In genomic region chr15:64773606-64774555, GRCh38 we compare ENCODE assay signal across 9 cellular contexts. TPM values are rescaled to one million over a fixed set of nuclear protein-coding genes. Genes with fewer than 3 reads are reported as not detected.
DNase-seq lines count a peak whose midpoint lies in the region; ATAC-seq and TF ChIP-seq lines count a peak whose summit lies in the region.
"Had no signal": no experiment of that assay in that cellular context is flagged by ENCODE, and none has a peak within 500 bp of the region (broad histone marks: within the 10 kb centered on the region; RNA-seq: fewer than 3 reads in every experiment).

No MANE protein-coding gene starts in this region.

- H3K36me3 Mint-ChIP-seq in CD8-positive, alpha-beta memory T cell, result no peaks in the 10 kb centered on the region
- H3K36me3 Mint-ChIP-seq in WTC11, result no peaks in the 10 kb centered on the region; the same call in 1 of the 2 replicates
- no peaks in the 10 kb centered on the region for H3K36me3 Mint-ChIP-seq in osteocyte (ENCODE audit: unreplicated experiment)

- peaks cover 22 to 37% of the 10 kb centered on the region in 2 donors for H3K27me3 Mint-ChIP-seq in CD8-positive, alpha-beta memory T cell
- no peaks in the 10 kb centered on the region for H3K27me3 Mint-ChIP-seq in WTC11 (ENCODE audit: low read depth)
- H3K27me3 Mint-ChIP-seq in osteocyte (ENCODE audit: unreplicated experiment), result no peaks in the 10 kb centered on the region

- H3K9me3 Mint-ChIP-seq in CD8-positive, alpha-beta memory T cell, result no peaks in the 10 kb centered on the region
- H3K9me3 Mint-ChIP-seq in WTC11 (no peaks in the 10 kb centered on the region), osteocyte (ENCODE audit: unreplicated experiment) (no peaks in the 10 kb centered on the region)

- CTCF ChIA-PET in CD8-positive, alpha-beta memory T cell (lab: Charles Lee), result interaction anchor here (0.6 kb wide), 1 partner anchor 37 kb away, joined by 3 read pairs; no protein-coding TSS in a partner anchor
- CTCF ChIA-PET in WTC11 (lab: Charles Lee), result interaction anchor here (0.7 to 3.1 kb wide), 5 partner anchors 24 to 67 kb away, joined by 3 to 25 read pairs (median 4); no protein-coding TSS in a partner anchor

- H3K4me1 Mint-ChIP-seq in CD8-positive, alpha-beta memory T cell, result peaks cover 4 to 16% (median 4%) of the 10 kb centered on the region in 3 donors
- H3K4me1 Mint-ChIP-seq in WTC11, result peaks cover 63% of the 10 kb centered on the region
- H3K4me1 Mint-ChIP-seq in osteocyte (ENCODE audit: unreplicated experiment), result peaks cover 3% of the 10 kb centered on the region

- no peak overlapping the region for H3K27ac Mint-ChIP-seq in CD8-positive, alpha-beta memory T cell
- H3K27ac Mint-ChIP-seq in WTC11 (peak overlapping the region; percentile 95), osteocyte (ENCODE audit: unreplicated experiment) (no peak overlapping the region)

- H3K4me1 ChIP-seq in CD8-positive, alpha-beta memory T cell (ENCODE audit: insufficient read depth, low read length), result no peaks in the 10 kb centered on the region
- H3K4me1 ChIP-seq in left ventricle myocardium inferior, result peaks cover 57% of the 10 kb centered on the region

- peaks cover 18% of the 10 kb centered on the region for H3K27me3 ChIP-seq in CD8-positive, alpha-beta memory T cell (ENCODE audit: insufficient read depth, low read length, poor library complexity, severe bottlenecking)
- peaks cover 7% of the 10 kb centered on the region for H3K27me3 ChIP-seq in left ventricle myocardium inferior (ENCODE audit: low read depth)

- intact Hi-C loops in left ventricle myocardium inferior (cut with micrococcal nuclease), result no loop called here

- ATAC-seq in WTC11, result no peak

- peak overlapping the region; percentile 57 to 82 (median 76) for H3K4me3 Mint-ChIP-seq in CD8-positive, alpha-beta memory T cell
- H3K4me3 Mint-ChIP-seq in WTC11, result peak overlapping the region; percentile 94
- peak overlapping the region; percentile 64 for H3K4me3 Mint-ChIP-seq in osteocyte (ENCODE audit: unreplicated experiment)

- H3K36me3 ChIP-seq in CD8-positive, alpha-beta memory T cell (ENCODE audit: insufficient read depth, low read length), result no peaks in the 10 kb centered on the region
- H3K36me3 ChIP-seq in left ventricle myocardium inferior, result no peaks in the 10 kb centered on the region

- POLR2A ChIA-PET in CD8-positive, alpha-beta memory T cell (lab: Charles Lee), result no interaction called here
- POLR2A ChIA-PET in WTC11 (lab: Charles Lee), result interaction anchor here (0.7 to 3.1 kb wide), 5 partner anchors 34 to 73 kb away, joined by 3 to 28 read pairs (median 4); partner anchors contain the start of gene PIF1

- no peak for DNase-seq in CD8-positive, alpha-beta memory T cell
- DNase-seq in WTC11 (ENCODE audit: low spot score) (no peak), left ventricle myocardium inferior (no peak), osteocyte (ENCODE audit: extremely low spot score, unreplicated experiment) (no peak), NCI-H82 (lab: John Stamatoyannopoulos, UW) (no peak), kidney tubule cell (ENCODE audit: low spot score) (no peak), RPMI8226 (no peak)
- no peak for DNase-seq in activated effector memory CD4-positive, alpha-beta T cell treated with Interleukin-2 at 50 U/mL for 16 hours
- DNase-seq: occipital lobe had no signal

- no peak overlapping the region for H3K27ac ChIP-seq in CD8-positive, alpha-beta memory T cell (ENCODE audit: low read depth, low read length)
- H3K27ac ChIP-seq in left ventricle myocardium inferior (replicated peaks), result peak overlapping the region; percentile 90

- H3K4me3 ChIP-seq in CD8-positive, alpha-beta memory T cell (ENCODE audit: low read length), result no peak overlapping the region
- H3K4me3 ChIP-seq in left ventricle myocardium inferior, result peak overlapping the region; percentile 80

- TF ChIP-seq CTCF in WTC11 (IDR thresholded peaks at IDR 0.05) (no peak), left ventricle myocardium inferior (IDR thresholded peaks at IDR 0.05; ENCODE audit: borderline replicate concordance) (no peak), osteocyte (IDR thresholded peaks at IDR 0.05) (no peak)

- no peaks in the 10 kb centered on the region for H3K9me3 ChIP-seq in CD8-positive, alpha-beta memory T cell (ENCODE audit: low read length)
- no peaks in the 10 kb centered on the region for H3K9me3 ChIP-seq in left ventricle myocardium inferior (replicated peaks)

TF ChIP-seq in WTC11, 78 proteins besides CTCF, POLR2A, EP300 and RAD21 (continues in another document):
- TF ChIP-seq CREB1 (CRISPR knock-in tag; IDR thresholded peaks at IDR 0.05) (no peak), E2F5 (CRISPR knock-in tag; IDR thresholded peaks at IDR 0.05) (no peak), NR1H2 (CRISPR knock-in tag; IDR thresholded peaks at IDR 0.05) (no peak), TCF7 (CRISPR knock-in tag; IDR thresholded peaks at IDR 0.05; ENCODE audit: low read depth) (no peak), ZNF425 (CRISPR knock-in tag; conservative IDR thresholded peaks at IDR 0.05) (no peak), SOX15 (CRISPR knock-in tag; IDR thresholded peaks at IDR 0.05) (no peak), EMX1 (CRISPR knock-in tag; IDR thresholded peaks at IDR 0.05) (no peak), ZNF138 (CRISPR knock-in tag; conservative IDR thresholded peaks at IDR 0.05) (0 out of 2 replicates have a peak, but pooled peaks have one; percentile 65), USF2 (CRISPR knock-in tag; IDR thresholded peaks at IDR 0.05) (no peak), USF1 (CRISPR knock-in tag; IDR thresholded peaks at IDR 0.05) (0 out of 2 replicates have a peak, but pooled peaks have one; percentile 9), HMGXB4 (CRISPR knock-in tag; IDR thresholded peaks at IDR 0.05) (0 out of 2 replicates have a peak, but pooled peaks have one; percentile 46), NFE2L1 (CRISPR knock-in tag; IDR thresholded peaks at IDR 0.05) (peak; percentile 61; the same call in 1 of the 2 replicates)

RNA-seq across cellular contexts. Expression of gene RBPMS2, which starts 1.5 kb away (rescaled TPM):
- not detected for total RNA-seq in CD8-positive, alpha-beta memory T cell
- not detected for polyA plus RNA-seq in CD8-positive, alpha-beta memory T cell
- total RNA-seq in WTC11 (2021) (195 to 210 TPM (median 202 TPM) in 3 replicates), left ventricle myocardium inferior (276 TPM), osteocyte (3.8 and 4.8 TPM in 2 replicates)
- total RNA-seq: occipital lobe had no signal

RNA-seq across cellular contexts. Expression of gene PIF1, which starts 51.6 kb away (rescaled TPM):
- total RNA-seq in CD8-positive, alpha-beta memory T cell, result 10 to 100 TPM; 14.6 to 14.7 TPM
- 0.25 TPM for polyA plus RNA-seq in CD8-positive, alpha-beta memory T cell
- 174 to 249 TPM (median 184 TPM) in 3 replicates for total RNA-seq in WTC11 (2021)
- 0.41 TPM for total RNA-seq in left ventricle myocardium inferior
- 4.2 and 4.8 TPM in 2 replicates for total RNA-seq in osteocyte

Comparison
In these comparisons a context has a peak if more than half of its experiments do, and no peak if none do; other contexts are left out.
1. RNA of gene RBPMS2, which starts 1.5 kb away (total RNA-seq): 276 TPM in left ventricle myocardium inferior (single experiment) and 195 to 210 TPM in WTC11; 3.8 to 4.8 TPM in osteocyte and not detected in CD8-positive, alpha-beta memory T cell; every median in the first group is over 10 times any median in the second.
2. RNA of gene PIF1, which starts 51.6 kb away (total RNA-seq): 174 to 249 TPM in WTC11; 14.6 to 14.7 TPM in CD8-positive, alpha-beta memory T cell, 4.2 to 4.8 TPM in osteocyte and 0.41 TPM in left ventricle myocardium inferior (single experiment); every median in the first group is over 10 times any median in the second.
3. Peak in every context shown above with its lines, with median percentiles within 50 percentile points of each other: H3K4me3 Mint-ChIP-seq.